Comparison of ENCODE assay signal across 1 cellular context in the genomic region with DNA sequence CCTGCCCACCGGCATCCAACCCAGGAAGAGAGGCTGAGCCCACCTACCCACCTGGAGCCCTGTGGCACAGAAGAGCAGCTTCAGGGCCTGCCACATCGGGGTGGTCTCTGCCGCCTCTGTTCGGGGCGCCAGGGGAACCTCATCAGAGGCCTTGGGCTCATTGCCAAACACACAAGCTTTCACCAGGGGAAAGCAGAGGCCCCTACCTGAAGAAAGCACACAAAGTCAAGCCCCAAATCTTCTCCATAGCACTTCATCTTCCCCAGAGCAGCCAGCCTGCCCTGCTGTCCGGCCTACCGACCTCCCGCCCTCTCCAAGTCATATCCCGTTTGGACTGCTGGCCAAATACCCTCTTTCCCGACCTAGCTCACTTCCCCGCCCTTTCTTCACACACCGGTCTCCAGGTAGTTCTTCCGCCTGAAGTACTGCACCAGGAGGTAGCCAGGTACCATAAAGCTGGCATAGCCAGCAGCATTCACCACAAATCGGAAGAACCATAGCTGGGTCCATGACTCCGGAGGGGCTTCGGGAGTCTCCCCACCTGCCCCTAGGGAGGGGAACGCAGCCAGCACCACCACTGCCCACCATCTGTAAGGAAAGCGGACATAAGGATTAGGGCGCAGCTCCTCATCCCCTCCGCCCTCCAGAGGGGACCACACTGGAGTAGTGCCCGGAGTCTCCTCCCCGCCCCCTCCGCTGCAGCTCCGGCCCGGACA.
TF ChIP-seq lines count a peak whose summit lies in the region.

No MANE protein-coding gene starts in this region.

TF ChIP-seq in endothelial cell of umbilical vein, 7 proteins besides CTCF, POLR2A, EP300 and RAD21:
- TF ChIP-seq EZH2 (IDR thresholded peaks at IDR 0.05; ENCODE audit: borderline replicate concordance, low read depth, low read length, severe bottlenecking) (no peak), JUN (IDR thresholded peaks at IDR 0.05; ENCODE audit: borderline replicate concordance, insufficient read depth, insufficient read length, low read depth) (no peak), POLR2AphosphoS5 (IDR thresholded peaks at IDR 0.05; ENCODE audit: insufficient read depth, low read depth, low read length) (peak; percentile 29), GATA2 (IDR thresholded peaks at IDR 0.05; ENCODE audit: insufficient read depth, insufficient read length, low read depth, low read length) (no peak), MYC (IDR thresholded peaks at IDR 0.05; ENCODE audit: low read depth, low read length) (no peak)
- TF ChIP-seq, protein P1, sequence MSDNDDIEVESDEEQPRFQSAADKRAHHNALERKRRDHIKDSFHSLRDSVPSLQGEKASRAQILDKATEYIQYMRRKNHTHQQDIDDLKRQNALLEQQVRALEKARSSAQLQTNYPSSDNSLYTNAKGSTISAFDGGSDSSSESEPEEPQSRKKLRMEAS (IDR thresholded peaks at IDR 0.05; ENCODE audit: insufficient read depth, insufficient read length): no peak
